ENCODE assay signal across 22 cellular contexts in the genomic region with DNA sequence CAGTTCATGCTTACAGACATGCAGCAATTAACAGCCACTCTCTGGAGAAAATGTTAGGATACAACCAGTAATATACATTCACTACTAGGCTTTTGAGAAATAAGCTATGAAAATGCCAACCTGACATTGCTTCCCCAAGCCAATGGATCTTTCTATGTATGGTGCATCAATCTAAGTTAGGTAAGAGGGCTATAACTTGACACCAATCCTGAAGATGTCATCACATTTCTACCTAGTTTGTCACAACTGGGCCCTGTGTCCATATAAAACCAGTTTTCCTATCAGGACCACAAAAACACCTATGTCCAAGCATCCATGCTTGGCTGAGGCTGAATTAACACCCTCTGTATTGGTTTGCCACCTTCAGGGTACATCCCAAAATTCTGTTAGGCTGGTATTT. TPM values are rescaled to one million over a fixed set of nuclear protein-coding genes. Genes with fewer than 3 reads are reported as not detected.
DNase-seq lines count a peak whose midpoint lies in the region; ATAC-seq and TF ChIP-seq lines count a peak whose summit lies in the region.
"Had no signal": no experiment of that assay in that cellular context is flagged by ENCODE, and none has a peak within 500 bp of the region (broad histone marks: within the 10 kb centered on the region; RNA-seq: fewer than 3 reads in every experiment).

No MANE protein-coding gene starts in this region.

- intact Hi-C loops in activated CD4-positive, alpha-beta T cell treated with anti-CD3 and anti-CD28 coated beads for 36 hours (cut with DNase I, micrococcal nuclease), result no loop called here
- intact Hi-C loops in Calu3 (cut with micrococcal nuclease; ENCODE audit: unreplicated experiment), result no loop called here
- intact Hi-C loops in psoas muscle (cut with DNase I), result no loop called here

- no peaks in the 10 kb centered on the region for H3K9me3 Mint-ChIP-seq in activated CD4-positive, alpha-beta T cell treated with anti-CD3 and anti-CD28 coated beads for 36 hours (ENCODE audit: low read depth)
- H3K9me3 Mint-ChIP-seq in Calu3 (ENCODE audit: low read depth, unreplicated experiment) (peaks cover under 1% of the 10 kb centered on the region), endodermal cell (no peaks in the 10 kb centered on the region)

- H3K4me3 Mint-ChIP-seq in activated CD4-positive, alpha-beta T cell treated with anti-CD3 and anti-CD28 coated beads for 36 hours, result no peak overlapping the region
- H3K4me3 Mint-ChIP-seq in Calu3 (ENCODE audit: low read depth, unreplicated experiment) (no peak overlapping the region), endodermal cell (no peak overlapping the region)

- TF ChIP-seq CTCF in Calu3 (IDR thresholded peaks at IDR 0.05; ENCODE audit: unreplicated experiment) (no peak), endodermal cell (conservative IDR thresholded peaks at IDR 0.05) (no peak), psoas muscle (IDR thresholded peaks at IDR 0.05) (no peak)

- BruUV-seq in Calu3 (replicated peaks; lab: Mats Ljungman, UMichigan), result TSS peak; percentile 9

- H3K4me1 Mint-ChIP-seq in activated CD4-positive, alpha-beta T cell treated with anti-CD3 and anti-CD28 coated beads for 36 hours, result peaks cover 22% of the 10 kb centered on the region
- H3K4me1 Mint-ChIP-seq in Calu3 (ENCODE audit: low read depth, unreplicated experiment), result no peaks in the 10 kb centered on the region
- no peaks in the 10 kb centered on the region for H3K4me1 Mint-ChIP-seq in endodermal cell

- H3K27me3 ChIP-seq in endodermal cell (ENCODE audit: control insufficient read depth, insufficient read depth, low read length, poor library complexity, severe bottlenecking) (no peaks in the 10 kb centered on the region), psoas muscle (ENCODE audit: insufficient read depth in 3 of 3, low read length in 2 of 3) (no peaks in the 10 kb centered on the region)
- H3K27me3 ChIP-seq: BLaER1 treated with 17β-estradiol and CSF1 and Interleukin-3, amounts not matched to agents 10 nM and 100 nM; SJCRH30 had no signal

- H3K27ac ChIP-seq in endodermal cell (ENCODE audit: low read depth, low read length) (no peak overlapping the region), psoas muscle (peak overlapping the region; percentile 9)
- H3K27ac ChIP-seq: 22Rv1, SJCRH30 had no signal

- H3K4me3 ChIP-seq in endodermal cell (ENCODE audit: low read length) (no peak overlapping the region), psoas muscle (no peak overlapping the region)
- H3K4me3 ChIP-seq: BLaER1 treated with 17β-estradiol and CSF1 and Interleukin-3, amounts not matched to agents 10 nM and 100 nM; SJCRH30 had no signal

- H3K27ac Mint-ChIP-seq in activated CD4-positive, alpha-beta T cell treated with anti-CD3 and anti-CD28 coated beads for 36 hours, result peak overlapping the region; percentile 58
- H3K27ac Mint-ChIP-seq in Calu3 (ENCODE audit: unreplicated experiment) (no peak overlapping the region), endodermal cell (peak overlapping the region; percentile 17)

- no peaks in the 10 kb centered on the region for H3K9me3 ChIP-seq in endodermal cell (ENCODE audit: control insufficient read depth, low read length)
- no peaks in the 10 kb centered on the region for H3K9me3 ChIP-seq in psoas muscle
- H3K9me3 ChIP-seq: SJCRH30 had no signal

- CTCF ChIA-PET in activated CD4-positive, alpha-beta T cell treated with anti-CD3 and anti-CD28 coated beads for 36 hours (lab: Charles Lee), result no interaction called here
- CTCF ChIA-PET in Calu3 (lab: Charles Lee), result interaction anchor here (0.8 kb wide), 1 partner anchor 321 kb away, joined by 8 read pairs; no protein-coding TSS in a partner anchor

- no peaks in the 10 kb centered on the region for H3K4me1 ChIP-seq in endodermal cell (ENCODE audit: control insufficient read depth, insufficient read depth, low read length)
- H3K4me1 ChIP-seq in psoas muscle, result peaks cover 7% of the 10 kb centered on the region
- H3K4me1 ChIP-seq: SJCRH30 had no signal

- no peaks in the 10 kb centered on the region for H3K27me3 Mint-ChIP-seq in activated CD4-positive, alpha-beta T cell treated with anti-CD3 and anti-CD28 coated beads for 36 hours
- H3K27me3 Mint-ChIP-seq in Calu3 (ENCODE audit: unreplicated experiment), result no peaks in the 10 kb centered on the region
- H3K27me3 Mint-ChIP-seq in endodermal cell (ENCODE audit: insufficient read depth), result no peaks in the 10 kb centered on the region

- ATAC-seq in activated CD4-positive, alpha-beta T cell treated with anti-CD3 and anti-CD28 coated beads for 36 hours, result no peak
- ATAC-seq in psoas muscle (peak; percentile 32 to 53 (median 49)), HG03342 (IDR thresholded peaks at IDR 0.05; ENCODE audit: unreplicated experiment) (no peak), HG02885 (IDR thresholded peaks at IDR 0.05; ENCODE audit: poor library complexity, unreplicated experiment) (no peak)

- no peak overlapping the region for H3K9ac ChIP-seq in endodermal cell (ENCODE audit: extremely low read depth, low read length, poor library complexity, severe bottlenecking)
- H3K9ac ChIP-seq: BLaER1 treated with 17β-estradiol and CSF1 and Interleukin-3, amounts not matched to agents 10 nM and 100 nM had no signal

- H3K36me3 Mint-ChIP-seq in activated CD4-positive, alpha-beta T cell treated with anti-CD3 and anti-CD28 coated beads for 36 hours (ENCODE audit: low read depth), result peaks cover 55% of the 10 kb centered on the region
- H3K36me3 Mint-ChIP-seq in Calu3 (ENCODE audit: insufficient read depth, unreplicated experiment) (peaks cover 57% of the 10 kb centered on the region), endodermal cell (ENCODE audit: low read depth) (peaks cover 70% of the 10 kb centered on the region)

- POLR2A ChIA-PET in activated CD4-positive, alpha-beta T cell treated with anti-CD3 and anti-CD28 coated beads for 36 hours (lab: Charles Lee), result no interaction called here

- peaks cover 67% of the 10 kb centered on the region for H3K36me3 ChIP-seq in endodermal cell (ENCODE audit: control insufficient read depth, insufficient read depth, low read length)
- peaks cover 24 to 89% of the 10 kb centered on the region in 2 donors for H3K36me3 ChIP-seq in psoas muscle (ENCODE audit: insufficient read depth in 1 of 2, low read depth in 1 of 2)

- DNase-seq in activated CD4-positive, alpha-beta T cell treated with anti-CD3 and anti-CD28 coated beads for 36 hours, result no peak
- no peak for DNase-seq in activated CD4-positive, alpha-beta T cell treated with anti-CD3 and anti-CD28 coated beads, Interleukin-2, amount 50 U/mL, for 1 hour
- no peak for DNase-seq in Calu3
- no peak for DNase-seq in endodermal cell
- no peak for DNase-seq in psoas muscle
- DNase-seq in A172 (ENCODE audit: low spot score), result no peak
- DNase-seq: DMS53, GDM1, GOT3, HCEC 1CT, KG1, NCI-H1092 treated with DMSO at 0.1 percent for 48 hours, NCI-H146, NCI-H2029 treated with DMSO at 0.1 percent for 48 hours, NCI-H2171, NCI-H446, NCI-H526, SJCRH30 had no signal

RNA-seq across cellular contexts. Expression of a gene that starts 13.8 kb away (rescaled TPM):
- total RNA-seq in activated CD4-positive, alpha-beta T cell treated with anti-CD3 and anti-CD28 coated beads for 36 hours, result 100 to 1,000 TPM; 182 to 306 TPM
- total RNA-seq in Calu3 (2022) (143 and 151 TPM in 2 replicates), endodermal cell (100 to 1,000 TPM; 178 to 195 TPM), psoas muscle (100 to 1,000 TPM; 100 to 129 (median 116) TPM)
- 137 TPM for polyA plus RNA-seq in endodermal cell (2013, experiment 1 of 2)
- 132 TPM for polyA plus RNA-seq in endodermal cell (2013, experiment 2 of 2)
- polyA plus RNA-seq in psoas muscle, result 100 to 1,000 TPM; 164 to 251 (median 189) TPM
- total RNA-seq in A172 (2014; rRNA removed; shearing (Covaris generic)), result 233 and 352 TPM in 2 replicates

RNA-seq across cellular contexts. Expression of a gene that starts 32.1 kb away (rescaled TPM):
- total RNA-seq in activated CD4-positive, alpha-beta T cell treated with anti-CD3 and anti-CD28 coated beads for 36 hours, result 10 to 100 TPM; 69.3 to 71.8 TPM
- 40.0 and 43.5 TPM in 2 replicates for total RNA-seq in Calu3 (2022)
- total RNA-seq in endodermal cell, result 10 to 100 TPM; 48.3 to 48.9 TPM
- 39.3 TPM for polyA plus RNA-seq in endodermal cell (2013, experiment 1 of 2)
- 32.5 TPM for polyA plus RNA-seq in endodermal cell (2013, experiment 2 of 2)
- total RNA-seq in psoas muscle, result 10 to 100 TPM; 26.7 to 35.2 (median 31.1) TPM
- polyA plus RNA-seq in psoas muscle, result 10 to 100 TPM; 16.3 to 21.2 (median 17.0) TPM
- 9.4 and 13.5 TPM in 2 replicates for total RNA-seq in A172 (2014; rRNA removed; shearing (Covaris generic))

RNA-seq across cellular contexts. Expression of a gene that starts 39.8 kb away (rescaled TPM):
- 100 to 1,000 TPM; 438 to 449 TPM for total RNA-seq in activated CD4-positive, alpha-beta T cell treated with anti-CD3 and anti-CD28 coated beads for 36 hours
- total RNA-seq in Calu3 (2022) (313 and 352 TPM in 2 replicates), endodermal cell (100 to 1,000 TPM; 359 to 371 TPM), psoas muscle (100 to 1,000 TPM; 251 to 334 (median 271) TPM)
- polyA plus RNA-seq in endodermal cell (2013, experiment 1 of 2), result 416 TPM
- 399 TPM for polyA plus RNA-seq in endodermal cell (2013, experiment 2 of 2)
- 100 to 1,000 TPM; 179 to 341 (median 287) TPM for polyA plus RNA-seq in psoas muscle
- total RNA-seq in A172 (2014; rRNA removed; shearing (Covaris generic)), result 612 and 632 TPM in 2 replicates

RNA-seq across cellular contexts. Expression of a gene that starts 40.3 kb away (rescaled TPM):
- 1 to 10 TPM; 9.4 TPM for total RNA-seq in activated CD4-positive, alpha-beta T cell treated with anti-CD3 and anti-CD28 coated beads for 36 hours
- 33.6 and 35.6 TPM in 2 replicates for total RNA-seq in Calu3 (2022)
- total RNA-seq in endodermal cell, result 10 to 100 TPM in 1 of 2 donors, 1 to 10 TPM in 1; 6.3 to 11.2 TPM
- 8.1 TPM for polyA plus RNA-seq in endodermal cell (2013, experiment 1 of 2)
- polyA plus RNA-seq in endodermal cell (2013, experiment 2 of 2), result 6.9 TPM
- total RNA-seq in psoas muscle, result 10 to 100 TPM; 11.4 to 23.4 (median 16.7) TPM
- polyA plus RNA-seq in psoas muscle, result 10 to 100 TPM; 13.8 to 46.1 (median 18.1) TPM
- total RNA-seq in A172 (2014; rRNA removed; shearing (Covaris generic)), result 45.8 and 58.0 TPM in 2 replicates

RNA-seq across cellular contexts. Expression of a gene that starts 50.3 kb away (rescaled TPM):
- 1 to 10 TPM; 3.6 to 4.1 TPM for total RNA-seq in activated CD4-positive, alpha-beta T cell treated with anti-CD3 and anti-CD28 coated beads for 36 hours
- total RNA-seq in Calu3 (2022) (8.5 and 9.7 TPM in 2 replicates), endodermal cell (10 to 100 TPM; 44.4 to 51.7 TPM), psoas muscle (1 to 10 TPM; 1.7 to 5.3 (median 2.4) TPM)
- polyA plus RNA-seq in endodermal cell (2013, experiment 1 of 2), result 25.9 TPM
- polyA plus RNA-seq in endodermal cell (2013, experiment 2 of 2), result 21.9 TPM
- 1 to 10 TPM in 2 of 3 donors, under 1 TPM in 1; 0.80 to 1.0 (median 1.0) TPM for polyA plus RNA-seq in psoas muscle
- total RNA-seq in A172 (2014; rRNA removed; shearing (Covaris generic)), result 0.93 and 1.8 TPM in 2 replicates

Comparison
In these comparisons a context has a peak if more than half of its experiments do, and no peak if none do; other contexts are left out.
1. ATAC-seq: peak in psoas muscle (4 of 4); none in activated CD4-positive, alpha-beta T cell treated with anti-CD3 and anti-CD28 coated beads for 36 hours (single experiment), HG03342 (single experiment) and HG02885 (single experiment).